Comparison of ENCODE assay signal across 9 cellular contexts in the genomic region with DNA sequence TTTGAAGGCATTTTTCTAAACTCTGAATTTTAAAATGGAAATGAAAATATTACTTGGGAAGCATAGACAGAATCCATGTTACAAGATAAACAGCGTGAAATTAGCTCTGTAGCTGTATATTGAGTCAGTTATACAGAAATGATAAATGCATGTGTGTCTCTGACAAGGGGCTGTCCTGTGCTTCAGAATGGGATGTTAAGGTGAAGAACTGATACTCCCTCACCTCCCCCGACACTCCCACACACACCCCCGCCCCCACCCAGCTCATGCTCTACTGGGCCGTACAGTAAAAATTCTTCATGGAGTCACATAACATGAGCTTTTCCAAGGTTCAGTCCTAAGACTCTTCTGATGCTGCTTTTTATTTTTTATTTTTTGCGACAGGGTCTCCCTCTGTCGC. TPM values are rescaled to one million over a fixed set of nuclear protein-coding genes. Genes with fewer than 3 reads are reported as not detected.
DNase-seq lines count a peak whose midpoint lies in the region; ATAC-seq and TF ChIP-seq lines count a peak whose summit lies in the region.
"Had no signal": no experiment of that assay in that cellular context is flagged by ENCODE, and none has a peak within 500 bp of the region (broad histone marks: within the 10 kb centered on the region; RNA-seq: fewer than 3 reads in every experiment).

No MANE protein-coding gene starts in this region.

- no peaks in the 10 kb centered on the region for H3K36me3 ChIP-seq in tibial nerve

- TF ChIP-seq POLR2A in tibial nerve (IDR thresholded peaks at IDR 0.05), result no peak

- WGBS in tibial nerve, 2 donors, result 84 to 89% methylated on average over 6 of the region's 6 CpGs

- no peak for TF ChIP-seq EP300 in tibial nerve (IDR thresholded peaks at IDR 0.05)

- TF ChIP-seq CTCF in mesothelial cell of epicardium (IDR thresholded peaks at IDR 0.05; ENCODE audit: unreplicated experiment) (no peak), tibial nerve (IDR thresholded peaks at IDR 0.05) (no peak)

- H3K36me3 Mint-ChIP-seq in activated T-cell treated with anti-CD3 and anti-CD28 coated beads, Interleukin-2, amount 50 U/mL, for 72 hours (ENCODE audit: insufficient read depth in 2 of 2), result peaks cover 6 to 8% of the 10 kb centered on the region in 2 donors
- peaks cover 9% of the 10 kb centered on the region for H3K36me3 Mint-ChIP-seq in activated naive CD8-positive, alpha-beta T cell
- peaks cover 5% of the 10 kb centered on the region for H3K36me3 Mint-ChIP-seq in mesothelial cell of epicardium

- H3K4me3 Mint-ChIP-seq in activated T-cell treated with anti-CD3 and anti-CD28 coated beads, Interleukin-2, amount 50 U/mL, for 72 hours, result peak overlapping the region; percentile 91 to 95
- H3K4me3 Mint-ChIP-seq in activated naive CD8-positive, alpha-beta T cell, result peak overlapping the region; percentile 97
- peak overlapping the region; percentile 81 for H3K4me3 Mint-ChIP-seq in mesothelial cell of epicardium

- H3K9me3 Mint-ChIP-seq in activated T-cell treated with anti-CD3 and anti-CD28 coated beads, Interleukin-2, amount 50 U/mL, for 72 hours, result no peaks in the 10 kb centered on the region
- H3K9me3 Mint-ChIP-seq in activated naive CD8-positive, alpha-beta T cell (ENCODE audit: low read depth), result no peaks in the 10 kb centered on the region
- H3K9me3 Mint-ChIP-seq in mesothelial cell of epicardium, result peaks cover 3% of the 10 kb centered on the region

- H3K4me3 ChIP-seq in tibial nerve, result peak overlapping the region in 3 of 4 donors; percentile 78 to 86 (median 81)

- ATAC-seq in activated T-cell treated with anti-CD3 and anti-CD28 coated beads, Interleukin-2, amount 50 U/mL, for 72 hours (replicated peaks in 1 of 2), result no peak
- ATAC-seq in GM21515 (IDR thresholded peaks at IDR 0.05; ENCODE audit: unreplicated experiment) (no peak), HG03439 (IDR thresholded peaks at IDR 0.05; ENCODE audit: unreplicated experiment) (no peak), SK-N-SH treated with all-trans-retinoic acid at 6 μM for 48 hours (no peak)

- no peaks in the 10 kb centered on the region for H3K9me3 ChIP-seq in tibial nerve

- H3K27ac ChIP-seq in tibial nerve, result peak overlapping the region in 2 of 4 donors; percentile 91

- DNase-seq in activated T-cell treated with anti-CD3 and anti-CD28 coated beads, Interleukin-2, amount 50 U/mL, for 72 hours, result no peak
- no peak for DNase-seq in activated T-cell treated with anti-CD3 and anti-CD28 coated beads for 4 hours
- no peak for DNase-seq in mesothelial cell of epicardium (ENCODE audit: low spot score in 2 of 2, unreplicated experiment in 2 of 2)
- no peak for DNase-seq in tibial nerve (ENCODE audit: low spot score in 2 of 2)
- DNase-seq: NCI-H524 treated with DMSO at 0.1 percent for 48 hours had no signal

- no peaks in the 10 kb centered on the region for H3K27me3 Mint-ChIP-seq in activated T-cell treated with anti-CD3 and anti-CD28 coated beads, Interleukin-2, amount 50 U/mL, for 72 hours (ENCODE audit: low read depth)
- no peaks in the 10 kb centered on the region for H3K27me3 Mint-ChIP-seq in activated naive CD8-positive, alpha-beta T cell
- no peaks in the 10 kb centered on the region for H3K27me3 Mint-ChIP-seq in mesothelial cell of epicardium (ENCODE audit: low read depth)

- peaks cover 73% of the 10 kb centered on the region for H3K4me1 Mint-ChIP-seq in activated T-cell treated with anti-CD3 and anti-CD28 coated beads, Interleukin-2, amount 50 U/mL, for 72 hours (ENCODE audit: low read depth)
- H3K4me1 Mint-ChIP-seq in activated naive CD8-positive, alpha-beta T cell (ENCODE audit: low read depth), result peaks cover 49% of the 10 kb centered on the region
- H3K4me1 Mint-ChIP-seq in mesothelial cell of epicardium, result peaks cover 27% of the 10 kb centered on the region

- H3K4me1 ChIP-seq in tibial nerve, result peaks cover 0 to 46% (median 9%) of the 10 kb centered on the region in 4 donors

- peak overlapping the region; percentile 66 for H3K27ac Mint-ChIP-seq in activated T-cell treated with anti-CD3 and anti-CD28 coated beads, Interleukin-2, amount 50 U/mL, for 72 hours
- peak overlapping the region; percentile 77 for H3K27ac Mint-ChIP-seq in activated naive CD8-positive, alpha-beta T cell
- peak overlapping the region; percentile 87 for H3K27ac Mint-ChIP-seq in mesothelial cell of epicardium

- no peaks in the 10 kb centered on the region for H3K27me3 ChIP-seq in tibial nerve

TF ChIP-seq in SK-N-SH treated with all-trans-retinoic acid at 6 μM for 48 hours, 23 proteins besides CTCF, POLR2A, EP300 and RAD21 (continues in another document):
- TF ChIP-seq ZFP3 (CRISPR knock-in tag; IDR thresholded peaks at IDR 0.05), result no peak
- TF ChIP-seq ZNF565 (CRISPR knock-in tag; conservative IDR thresholded peaks at IDR 0.05; ENCODE audit: low read depth), result no peak
- TF ChIP-seq, protein P1, sequence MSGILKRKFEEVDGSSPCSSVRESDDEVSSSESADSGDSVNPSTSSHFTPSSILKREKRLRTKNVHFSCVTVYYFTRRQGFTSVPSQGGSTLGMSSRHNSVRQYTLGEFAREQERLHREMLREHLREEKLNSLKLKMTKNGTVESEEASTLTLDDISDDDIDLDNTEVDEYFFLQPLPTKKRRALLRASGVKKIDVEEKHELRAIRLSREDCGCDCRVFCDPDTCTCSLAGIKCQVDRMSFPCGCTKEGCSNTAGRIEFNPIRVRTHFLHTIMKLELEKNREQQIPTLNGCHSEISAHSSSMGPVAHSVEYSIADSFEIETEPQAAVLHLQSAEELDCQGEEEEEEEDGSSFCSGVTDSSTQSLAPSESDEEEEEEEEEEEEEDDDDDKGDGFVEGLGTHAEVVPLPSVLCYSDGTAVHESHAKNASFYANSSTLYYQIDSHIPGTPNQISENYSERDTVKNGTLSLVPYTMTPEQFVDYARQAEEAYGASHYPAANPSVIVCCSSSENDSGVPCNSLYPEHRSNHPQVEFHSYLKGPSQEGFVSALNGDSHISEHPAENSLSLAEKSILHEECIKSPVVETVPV (CRISPR knock-in tag; IDR thresholded peaks at IDR 0.05), result no peak
- no peak for TF ChIP-seq SNAI2 (CRISPR knock-in tag; IDR thresholded peaks at IDR 0.05)
- no peak for TF ChIP-seq ESRRG (CRISPR knock-in tag; IDR thresholded peaks at IDR 0.05)
- TF ChIP-seq, protein P2, sequence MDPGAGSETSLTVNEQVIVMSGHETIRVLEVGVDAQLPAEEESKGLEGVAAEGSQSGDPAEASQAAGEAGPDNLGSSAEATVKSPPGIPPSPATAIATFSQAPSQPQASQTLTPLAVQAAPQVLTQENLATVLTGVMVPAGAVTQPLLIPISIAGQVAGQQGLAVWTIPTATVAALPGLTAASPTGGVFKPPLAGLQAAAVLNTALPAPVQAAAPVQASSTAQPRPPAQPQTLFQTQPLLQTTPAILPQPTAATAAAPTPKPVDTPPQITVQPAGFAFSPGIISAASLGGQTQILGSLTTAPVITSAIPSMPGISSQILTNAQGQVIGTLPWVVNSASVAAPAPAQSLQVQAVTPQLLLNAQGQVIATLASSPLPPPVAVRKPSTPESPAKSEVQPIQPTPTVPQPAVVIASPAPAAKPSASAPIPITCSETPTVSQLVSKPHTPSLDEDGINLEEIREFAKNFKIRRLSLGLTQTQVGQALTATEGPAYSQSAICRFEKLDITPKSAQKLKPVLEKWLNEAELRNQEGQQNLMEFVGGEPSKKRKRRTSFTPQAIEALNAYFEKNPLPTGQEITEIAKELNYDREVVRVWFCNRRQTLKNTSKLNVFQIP (CRISPR knock-in tag; IDR thresholded peaks at IDR 0.05; ENCODE audit: borderline replicate concordance, low read depth), result no peak
- no peak for TF ChIP-seq ZNF70 (CRISPR knock-in tag; IDR thresholded peaks at IDR 0.05)
- no peak for TF ChIP-seq ARNTL (CRISPR knock-in tag; IDR thresholded peaks at IDR 0.05; ENCODE audit: borderline replicate concordance, low read depth)
- TF ChIP-seq TOX (CRISPR knock-in tag; IDR thresholded peaks at IDR 0.05; ENCODE audit: borderline replicate concordance), result no peak
- no peak for TF ChIP-seq ZFP30 (CRISPR knock-in tag; IDR thresholded peaks at IDR 0.05)
- TF ChIP-seq, protein P3, sequence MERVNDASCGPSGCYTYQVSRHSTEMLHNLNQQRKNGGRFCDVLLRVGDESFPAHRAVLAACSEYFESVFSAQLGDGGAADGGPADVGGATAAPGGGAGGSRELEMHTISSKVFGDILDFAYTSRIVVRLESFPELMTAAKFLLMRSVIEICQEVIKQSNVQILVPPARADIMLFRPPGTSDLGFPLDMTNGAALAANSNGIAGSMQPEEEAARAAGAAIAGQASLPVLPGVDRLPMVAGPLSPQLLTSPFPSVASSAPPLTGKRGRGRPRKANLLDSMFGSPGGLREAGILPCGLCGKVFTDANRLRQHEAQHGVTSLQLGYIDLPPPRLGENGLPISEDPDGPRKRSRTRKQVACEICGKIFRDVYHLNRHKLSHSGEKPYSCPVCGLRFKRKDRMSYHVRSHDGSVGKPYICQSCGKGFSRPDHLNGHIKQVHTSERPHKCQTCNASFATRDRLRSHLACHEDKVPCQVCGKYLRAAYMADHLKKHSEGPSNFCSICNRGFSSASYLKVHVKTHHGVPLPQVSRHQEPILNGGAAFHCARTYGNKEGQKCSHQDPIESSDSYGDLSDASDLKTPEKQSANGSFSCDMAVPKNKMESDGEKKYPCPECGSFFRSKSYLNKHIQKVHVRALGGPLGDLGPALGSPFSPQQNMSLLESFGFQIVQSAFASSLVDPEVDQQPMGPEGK (CRISPR knock-in tag; IDR thresholded peaks at IDR 0.05; ENCODE audit: borderline replicate concordance), result no peak
- TF ChIP-seq GLIS3 (CRISPR knock-in tag; IDR thresholded peaks at IDR 0.05), result no peak
- no peak for TF ChIP-seq BACH2 (CRISPR knock-in tag; IDR thresholded peaks at IDR 0.05; ENCODE audit: borderline replicate concordance)
- TF ChIP-seq ZC3H10 (CRISPR knock-in tag; IDR thresholded peaks at IDR 0.05), result no peak
- TF ChIP-seq, protein P4, sequence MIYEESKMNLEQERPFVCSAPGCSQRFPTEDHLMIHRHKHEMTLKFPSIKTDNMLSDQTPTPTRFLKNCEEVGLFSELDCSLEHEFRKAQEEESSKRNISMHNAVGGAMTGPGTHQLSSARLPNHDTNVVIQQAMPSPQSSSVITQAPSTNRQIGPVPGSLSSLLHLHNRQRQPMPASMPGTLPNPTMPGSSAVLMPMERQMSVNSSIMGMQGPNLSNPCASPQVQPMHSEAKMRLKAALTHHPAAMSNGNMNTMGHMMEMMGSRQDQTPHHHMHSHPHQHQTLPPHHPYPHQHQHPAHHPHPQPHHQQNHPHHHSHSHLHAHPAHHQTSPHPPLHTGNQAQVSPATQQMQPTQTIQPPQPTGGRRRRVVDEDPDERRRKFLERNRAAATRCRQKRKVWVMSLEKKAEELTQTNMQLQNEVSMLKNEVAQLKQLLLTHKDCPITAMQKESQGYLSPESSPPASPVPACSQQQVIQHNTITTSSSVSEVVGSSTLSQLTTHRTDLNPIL (CRISPR knock-in tag; IDR thresholded peaks at IDR 0.05; ENCODE audit: low read depth), result no peak
- no peak for TF ChIP-seq RARB (CRISPR knock-in tag; IDR thresholded peaks at IDR 0.05)
- no peak for TF ChIP-seq ISL1 (CRISPR knock-in tag; IDR thresholded peaks at IDR 0.05)

RNA-seq across cellular contexts. Expression of a gene that starts 0.9 kb away (rescaled TPM):
- 10 to 100 TPM; 13.1 to 19.6 TPM for total RNA-seq in activated T-cell treated with anti-CD3 and anti-CD28 coated beads, Interleukin-2, amount 50 U/mL, for 72 hours
- total RNA-seq in mesothelial cell of epicardium (13.8 to 17.7 TPM (median 17.3 TPM) in 3 replicates), tibial nerve (10 to 100 TPM; 12.0 to 23.7 (median 16.1) TPM)
